ENCODE assay signal across 1 cellular context in the genomic region with DNA sequence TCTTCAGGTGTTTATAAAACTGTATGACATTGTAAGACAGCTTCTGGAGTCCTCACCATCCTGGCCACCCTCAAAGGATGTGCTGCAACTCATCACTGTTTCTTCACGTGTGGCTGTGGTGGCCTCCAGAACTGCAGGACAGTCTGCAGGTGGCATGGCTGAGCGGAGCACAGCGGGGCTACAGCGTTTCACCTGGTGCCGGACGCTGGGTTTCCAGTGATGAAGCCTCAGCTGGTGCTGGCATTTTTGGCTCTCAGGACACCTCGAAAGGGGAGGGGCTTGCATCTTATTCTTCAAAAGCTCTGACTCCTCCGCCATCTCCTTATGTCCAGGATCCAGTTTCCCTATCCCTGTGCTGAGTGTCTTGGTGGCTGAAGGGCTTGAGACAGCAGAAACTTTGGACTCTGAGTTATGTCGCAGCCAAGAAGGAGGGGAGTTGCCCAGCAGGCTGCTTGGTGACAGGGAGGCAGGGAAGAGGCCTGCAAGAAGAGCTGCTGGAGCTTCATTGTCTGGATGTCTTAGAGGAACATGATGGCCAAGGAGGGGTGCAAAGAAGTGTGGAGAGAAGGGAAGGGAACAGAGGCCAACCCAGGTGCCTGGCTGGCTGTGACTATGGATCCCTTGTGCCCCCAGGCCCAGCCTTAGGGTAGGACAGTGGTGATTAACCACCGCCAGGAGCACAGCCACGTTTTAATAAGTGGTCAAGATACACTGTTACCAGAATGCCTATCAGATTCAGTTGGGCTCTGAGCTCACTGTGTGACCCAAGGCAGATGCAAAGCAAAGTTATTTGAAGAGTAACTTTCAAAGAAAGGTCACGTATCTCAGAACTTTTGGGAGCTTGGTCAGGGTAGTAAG.
TF ChIP-seq lines count a peak whose summit lies in the region.

No MANE protein-coding gene starts in this region.

TF ChIP-seq in GM23338, 12 proteins besides CTCF, POLR2A, EP300 and RAD21 (continued from another document):
- TF ChIP-seq, protein P1, sequence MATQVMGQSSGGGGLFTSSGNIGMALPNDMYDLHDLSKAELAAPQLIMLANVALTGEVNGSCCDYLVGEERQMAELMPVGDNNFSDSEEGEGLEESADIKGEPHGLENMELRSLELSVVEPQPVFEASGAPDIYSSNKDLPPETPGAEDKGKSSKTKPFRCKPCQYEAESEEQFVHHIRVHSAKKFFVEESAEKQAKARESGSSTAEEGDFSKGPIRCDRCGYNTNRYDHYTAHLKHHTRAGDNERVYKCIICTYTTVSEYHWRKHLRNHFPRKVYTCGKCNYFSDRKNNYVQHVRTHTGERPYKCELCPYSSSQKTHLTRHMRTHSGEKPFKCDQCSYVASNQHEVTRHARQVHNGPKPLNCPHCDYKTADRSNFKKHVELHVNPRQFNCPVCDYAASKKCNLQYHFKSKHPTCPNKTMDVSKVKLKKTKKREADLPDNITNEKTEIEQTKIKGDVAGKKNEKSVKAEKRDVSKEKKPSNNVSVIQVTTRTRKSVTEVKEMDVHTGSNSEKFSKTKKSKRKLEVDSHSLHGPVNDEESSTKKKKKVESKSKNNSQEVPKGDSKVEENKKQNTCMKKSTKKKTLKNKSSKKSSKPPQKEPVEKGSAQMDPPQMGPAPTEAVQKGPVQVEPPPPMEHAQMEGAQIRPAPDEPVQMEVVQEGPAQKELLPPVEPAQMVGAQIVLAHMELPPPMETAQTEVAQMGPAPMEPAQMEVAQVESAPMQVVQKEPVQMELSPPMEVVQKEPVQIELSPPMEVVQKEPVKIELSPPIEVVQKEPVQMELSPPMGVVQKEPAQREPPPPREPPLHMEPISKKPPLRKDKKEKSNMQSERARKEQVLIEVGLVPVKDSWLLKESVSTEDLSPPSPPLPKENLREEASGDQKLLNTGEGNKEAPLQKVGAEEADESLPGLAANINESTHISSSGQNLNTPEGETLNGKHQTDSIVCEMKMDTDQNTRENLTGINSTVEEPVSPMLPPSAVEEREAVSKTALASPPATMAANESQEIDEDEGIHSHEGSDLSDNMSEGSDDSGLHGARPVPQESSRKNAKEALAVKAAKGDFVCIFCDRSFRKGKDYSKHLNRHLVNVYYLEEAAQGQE (IDR thresholded peaks at IDR 0.05; ENCODE audit: unreplicated experiment) = no peak
- TF ChIP-seq ZNF114 (CRISPR knock-in tag; IDR thresholded peaks at IDR 0.05) (no peak), EZH2 (IDR thresholded peaks at IDR 0.05; ENCODE audit: low read depth, unreplicated experiment) (no peak), EZH2phosphoT487 (IDR thresholded peaks at IDR 0.05; ENCODE audit: unreplicated experiment) (no peak)
